In genomic region chr1:164774819-164775654, GRCh38 we compare ENCODE assay signal across 1 cellular context.
A peak's percentile ranks its signal among the peaks of the same experiment; 100 is the strongest.
TF ChIP-seq lines count a peak whose summit lies in the region.

No MANE protein-coding gene starts in this region.

TF ChIP-seq in K562, 482 proteins besides CTCF, POLR2A, EP300 and RAD21 (continued from another document and continues in another):
- no peak for TF ChIP-seq ZNF407 (IDR thresholded peaks at IDR 0.05; ENCODE audit: low read depth)
- TF ChIP-seq MXI1 (IDR thresholded peaks at IDR 0.05; ENCODE audit: low read depth, low read length): no peak
- no peak for TF ChIP-seq RBM15 (IDR thresholded peaks at IDR 0.05; ENCODE audit: insufficient read depth, low read length)
- TF ChIP-seq KDM2B (CRISPR knock-in tag; IDR thresholded peaks at IDR 0.05): no peak
- TF ChIP-seq COPS2 (conservative IDR thresholded peaks at IDR 0.05): no peak
- TF ChIP-seq PHF8 (IDR thresholded peaks at IDR 0.05; ENCODE audit: borderline replicate concordance, low read length): no peak
- TF ChIP-seq SRSF7 (optimal IDR thresholded peaks at IDR 0.05; ENCODE audit: low read depth, low read length): no peak
- TF ChIP-seq NFYB (IDR thresholded peaks at IDR 0.05; ENCODE audit: extremely low read depth, insufficient read length): no peak
- peak; percentile 89 for TF ChIP-seq GATA2 (CRISPR knock-in tag; IDR thresholded peaks at IDR 0.05)
- TF ChIP-seq, protein P1, sequence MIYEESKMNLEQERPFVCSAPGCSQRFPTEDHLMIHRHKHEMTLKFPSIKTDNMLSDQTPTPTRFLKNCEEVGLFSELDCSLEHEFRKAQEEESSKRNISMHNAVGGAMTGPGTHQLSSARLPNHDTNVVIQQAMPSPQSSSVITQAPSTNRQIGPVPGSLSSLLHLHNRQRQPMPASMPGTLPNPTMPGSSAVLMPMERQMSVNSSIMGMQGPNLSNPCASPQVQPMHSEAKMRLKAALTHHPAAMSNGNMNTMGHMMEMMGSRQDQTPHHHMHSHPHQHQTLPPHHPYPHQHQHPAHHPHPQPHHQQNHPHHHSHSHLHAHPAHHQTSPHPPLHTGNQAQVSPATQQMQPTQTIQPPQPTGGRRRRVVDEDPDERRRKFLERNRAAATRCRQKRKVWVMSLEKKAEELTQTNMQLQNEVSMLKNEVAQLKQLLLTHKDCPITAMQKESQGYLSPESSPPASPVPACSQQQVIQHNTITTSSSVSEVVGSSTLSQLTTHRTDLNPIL (CRISPR knock-in tag; IDR thresholded peaks at IDR 0.05): no peak
- no peak for TF ChIP-seq HMG20B (CRISPR knock-in tag; IDR thresholded peaks at IDR 0.05)
- TF ChIP-seq, protein P2, sequence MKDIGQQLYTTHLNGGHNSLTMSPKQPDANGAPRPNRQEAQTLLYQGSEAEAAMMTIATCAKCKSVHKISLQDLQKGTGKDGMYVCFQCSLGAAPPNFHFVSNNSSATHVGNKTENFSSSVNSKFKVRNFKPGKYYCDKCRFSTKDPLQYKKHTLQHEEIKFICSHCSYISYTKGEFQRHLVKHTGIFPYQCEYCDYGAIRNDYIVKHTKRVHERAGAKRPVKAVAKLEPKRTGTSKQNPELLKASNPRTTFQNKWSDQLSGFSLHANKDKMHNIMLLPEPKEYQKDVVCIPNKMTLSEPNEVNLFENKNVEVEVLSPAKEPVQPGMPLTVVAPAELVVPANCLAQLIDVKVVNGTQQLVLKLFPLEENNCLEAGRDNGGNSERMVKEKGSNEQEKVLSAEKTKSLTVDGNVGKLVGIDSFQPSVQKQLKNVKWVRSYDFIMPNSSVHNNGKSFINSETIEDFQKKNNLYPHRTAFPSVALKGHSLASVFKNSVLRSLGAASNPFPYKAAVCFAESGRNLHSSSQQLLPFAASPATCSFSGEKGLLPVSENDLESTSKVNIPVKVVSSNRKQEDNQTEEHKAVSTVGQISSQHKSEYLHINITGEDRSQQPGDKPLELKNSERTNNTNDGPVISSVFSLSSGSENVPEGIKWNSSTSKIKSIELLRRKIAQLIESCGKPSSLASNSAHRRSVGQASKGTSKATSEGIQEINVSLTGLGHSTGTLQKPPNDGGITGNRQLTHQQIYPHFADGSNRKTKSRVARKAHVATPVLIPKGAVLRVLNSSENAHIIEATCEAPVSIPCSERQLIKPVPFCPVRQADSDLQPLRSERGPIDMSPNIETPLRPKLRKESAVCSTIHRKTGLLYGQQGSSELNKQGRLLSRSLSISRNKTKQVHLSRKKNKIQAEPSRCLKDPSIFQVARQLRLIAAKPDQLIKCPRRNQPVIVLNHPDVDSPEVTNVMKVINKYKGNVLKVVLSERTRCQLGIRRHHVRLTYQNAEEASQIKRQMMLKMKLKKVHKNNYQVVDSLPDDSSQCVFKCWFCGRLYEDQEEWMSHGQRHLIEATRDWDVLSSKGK (CRISPR knock-in tag; IDR thresholded peaks at IDR 0.05): no peak
- no peak for TF ChIP-seq ZNF785 (CRISPR knock-in tag; IDR thresholded peaks at IDR 0.05)
- TF ChIP-seq PHF20 (IDR thresholded peaks at IDR 0.05; ENCODE audit: partially characterized antibody): no peak
- no peak for TF ChIP-seq TBP (optimal IDR thresholded peaks at IDR 0.05; ENCODE audit: low read depth, low read length)
- peak; percentile 83 for TF ChIP-seq MTA2 (IDR thresholded peaks at IDR 0.05; ENCODE audit: low read depth)
- no peak for TF ChIP-seq SAP30 (IDR thresholded peaks at IDR 0.05; ENCODE audit: borderline replicate concordance, insufficient read depth, low read depth, low read length, poor library complexity, severe bottlenecking)
- TF ChIP-seq SPI1 (IDR thresholded peaks at IDR 0.05; ENCODE audit: borderline replicate concordance, low read depth, low read length): peak; percentile 48; the same call in 1 of the 2 replicates
- no peak for TF ChIP-seq C11orf30 (IDR thresholded peaks at IDR 0.05; ENCODE audit: low read depth)
- no peak for TF ChIP-seq KAT7 (CRISPR knock-in tag; IDR thresholded peaks at IDR 0.05; ENCODE audit: borderline replicate concordance)
- TF ChIP-seq PCBP2 (IDR thresholded peaks at IDR 0.05; ENCODE audit: low read depth, low read length, poor library complexity, severe bottlenecking): no peak
- TF ChIP-seq, protein P3, sequence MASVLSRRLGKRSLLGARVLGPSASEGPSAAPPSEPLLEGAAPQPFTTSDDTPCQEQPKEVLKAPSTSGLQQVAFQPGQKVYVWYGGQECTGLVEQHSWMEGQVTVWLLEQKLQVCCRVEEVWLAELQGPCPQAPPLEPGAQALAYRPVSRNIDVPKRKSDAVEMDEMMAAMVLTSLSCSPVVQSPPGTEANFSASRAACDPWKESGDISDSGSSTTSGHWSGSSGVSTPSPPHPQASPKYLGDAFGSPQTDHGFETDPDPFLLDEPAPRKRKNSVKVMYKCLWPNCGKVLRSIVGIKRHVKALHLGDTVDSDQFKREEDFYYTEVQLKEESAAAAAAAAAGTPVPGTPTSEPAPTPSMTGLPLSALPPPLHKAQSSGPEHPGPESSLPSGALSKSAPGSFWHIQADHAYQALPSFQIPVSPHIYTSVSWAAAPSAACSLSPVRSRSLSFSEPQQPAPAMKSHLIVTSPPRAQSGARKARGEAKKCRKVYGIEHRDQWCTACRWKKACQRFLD (CRISPR knock-in tag; IDR thresholded peaks at IDR 0.05): no peak
- TF ChIP-seq MAFG (tag; conservative IDR thresholded peaks at IDR 0.05): no peak
- TF ChIP-seq, protein P4, sequence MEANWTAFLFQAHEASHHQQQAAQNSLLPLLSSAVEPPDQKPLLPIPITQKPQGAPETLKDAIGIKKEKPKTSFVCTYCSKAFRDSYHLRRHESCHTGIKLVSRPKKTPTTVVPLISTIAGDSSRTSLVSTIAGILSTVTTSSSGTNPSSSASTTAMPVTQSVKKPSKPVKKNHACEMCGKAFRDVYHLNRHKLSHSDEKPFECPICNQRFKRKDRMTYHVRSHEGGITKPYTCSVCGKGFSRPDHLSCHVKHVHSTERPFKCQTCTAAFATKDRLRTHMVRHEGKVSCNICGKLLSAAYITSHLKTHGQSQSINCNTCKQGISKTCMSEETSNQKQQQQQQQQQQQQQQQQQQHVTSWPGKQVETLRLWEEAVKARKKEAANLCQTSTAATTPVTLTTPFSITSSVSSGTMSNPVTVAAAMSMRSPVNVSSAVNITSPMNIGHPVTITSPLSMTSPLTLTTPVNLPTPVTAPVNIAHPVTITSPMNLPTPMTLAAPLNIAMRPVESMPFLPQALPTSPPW (CRISPR knock-in tag; IDR thresholded peaks at IDR 0.05): no peak
- TF ChIP-seq RCOR1 (IDR thresholded peaks at IDR 0.05; ENCODE audit: borderline replicate concordance in 1 of 2, low read depth in 2 of 2, low read length in 2 of 2): peak in 1 of 2 experiments; percentile 62; a peak in 3 of 4 replicates
- no peak for TF ChIP-seq LCOR (CRISPR knock-in tag; IDR thresholded peaks at IDR 0.05)
- peak; percentile 94 for TF ChIP-seq ARID1B (IDR thresholded peaks at IDR 0.05)
- TF ChIP-seq XRCC3 (IDR thresholded peaks at IDR 0.05): no peak
- TF ChIP-seq ZNF384 (IDR thresholded peaks at IDR 0.05; ENCODE audit: low read depth, low read length): no peak
- TF ChIP-seq MAZ (CRISPR knock-in tag; conservative IDR thresholded peaks at IDR 0.05 in 1 of 2, IDR thresholded peaks at IDR 0.05 in 1 of 2): peak in 1 of 2 experiments; percentile 58; a peak in 2 of 4 replicates
- no peak for TF ChIP-seq NR1H2 (CRISPR knock-in tag; IDR thresholded peaks at IDR 0.05)
- TF ChIP-seq CBFA2T2 (conservative IDR thresholded peaks at IDR 0.05): peak; percentile 82
- TF ChIP-seq CEBPG (CRISPR knock-in tag; IDR thresholded peaks at IDR 0.05): no peak
- TF ChIP-seq CEBPG (tag; conservative IDR thresholded peaks at IDR 0.05 in 1 of 2, IDR thresholded peaks at IDR 0.05 in 1 of 2): no peak
- 0 out of 4 replicates have a peak, but pooled peaks of 1 of the 2 experiments have one; percentile 44 for TF ChIP-seq TRIM24 (IDR thresholded peaks at IDR 0.05)
- TF ChIP-seq CTBP1 (IDR thresholded peaks at IDR 0.05; ENCODE audit: borderline replicate concordance): peak; percentile 61; the same call in 1 of the 2 replicates
- no peak for TF ChIP-seq ZNF197 (CRISPR knock-in tag; IDR thresholded peaks at IDR 0.05; ENCODE audit: low read depth)
- no peak for TF ChIP-seq ZNF174 (CRISPR knock-in tag; IDR thresholded peaks at IDR 0.05)
- no peak for TF ChIP-seq TRIM28 (IDR thresholded peaks at IDR 0.05)
- peak; percentile 56; the same call in 1 of the 2 replicates for TF ChIP-seq JUND (IDR thresholded peaks at IDR 0.05; ENCODE audit: borderline replicate concordance, low read depth, low read length)
- peak; percentile 34; the same call in 1 of the 3 replicates for TF ChIP-seq JUND (tag; IDR thresholded peaks at IDR 0.05; ENCODE audit: borderline replicate concordance, low read depth, low read length)
- no peak for TF ChIP-seq SAFB (IDR thresholded peaks at IDR 0.05; ENCODE audit: borderline replicate concordance, low read depth, low read length)
- peak; percentile 85 for TF ChIP-seq DPF2 (IDR thresholded peaks at IDR 0.05)
- TF ChIP-seq ZNF780A (CRISPR knock-in tag; IDR thresholded peaks at IDR 0.05): no peak
- TF ChIP-seq, protein P5, sequence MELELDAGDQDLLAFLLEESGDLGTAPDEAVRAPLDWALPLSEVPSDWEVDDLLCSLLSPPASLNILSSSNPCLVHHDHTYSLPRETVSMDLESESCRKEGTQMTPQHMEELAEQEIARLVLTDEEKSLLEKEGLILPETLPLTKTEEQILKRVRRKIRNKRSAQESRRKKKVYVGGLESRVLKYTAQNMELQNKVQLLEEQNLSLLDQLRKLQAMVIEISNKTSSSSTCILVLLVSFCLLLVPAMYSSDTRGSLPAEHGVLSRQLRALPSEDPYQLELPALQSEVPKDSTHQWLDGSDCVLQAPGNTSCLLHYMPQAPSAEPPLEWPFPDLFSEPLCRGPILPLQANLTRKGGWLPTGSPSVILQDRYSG (tag; conservative IDR thresholded peaks at IDR 0.05; ENCODE audit: low read depth): no peak
- peak; percentile 29 for TF ChIP-seq RBBP5 (IDR thresholded peaks at IDR 0.05; ENCODE audit: borderline replicate concordance, insufficient read depth, low read length, poor library complexity, severe bottlenecking)
- TF ChIP-seq, protein P6, sequence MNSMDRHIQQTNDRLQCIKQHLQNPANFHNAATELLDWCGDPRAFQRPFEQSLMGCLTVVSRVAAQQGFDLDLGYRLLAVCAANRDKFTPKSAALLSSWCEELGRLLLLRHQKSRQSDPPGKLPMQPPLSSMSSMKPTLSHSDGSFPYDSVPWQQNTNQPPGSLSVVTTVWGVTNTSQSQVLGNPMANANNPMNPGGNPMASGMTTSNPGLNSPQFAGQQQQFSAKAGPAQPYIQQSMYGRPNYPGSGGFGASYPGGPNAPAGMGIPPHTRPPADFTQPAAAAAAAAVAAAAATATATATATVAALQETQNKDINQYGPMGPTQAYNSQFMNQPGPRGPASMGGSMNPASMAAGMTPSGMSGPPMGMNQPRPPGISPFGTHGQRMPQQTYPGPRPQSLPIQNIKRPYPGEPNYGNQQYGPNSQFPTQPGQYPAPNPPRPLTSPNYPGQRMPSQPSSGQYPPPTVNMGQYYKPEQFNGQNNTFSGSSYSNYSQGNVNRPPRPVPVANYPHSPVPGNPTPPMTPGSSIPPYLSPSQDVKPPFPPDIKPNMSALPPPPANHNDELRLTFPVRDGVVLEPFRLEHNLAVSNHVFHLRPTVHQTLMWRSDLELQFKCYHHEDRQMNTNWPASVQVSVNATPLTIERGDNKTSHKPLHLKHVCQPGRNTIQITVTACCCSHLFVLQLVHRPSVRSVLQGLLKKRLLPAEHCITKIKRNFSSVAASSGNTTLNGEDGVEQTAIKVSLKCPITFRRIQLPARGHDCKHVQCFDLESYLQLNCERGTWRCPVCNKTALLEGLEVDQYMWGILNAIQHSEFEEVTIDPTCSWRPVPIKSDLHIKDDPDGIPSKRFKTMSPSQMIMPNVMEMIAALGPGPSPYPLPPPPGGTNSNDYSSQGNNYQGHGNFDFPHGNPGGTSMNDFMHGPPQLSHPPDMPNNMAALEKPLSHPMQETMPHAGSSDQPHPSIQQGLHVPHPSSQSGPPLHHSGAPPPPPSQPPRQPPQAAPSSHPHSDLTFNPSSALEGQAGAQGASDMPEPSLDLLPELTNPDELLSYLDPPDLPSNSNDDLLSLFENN (IDR thresholded peaks at IDR 0.05; ENCODE audit: low read depth in 2 of 2, low read length in 2 of 2): 0 out of 4 replicates have a peak, but pooled peaks of 1 of the 2 experiments have one; percentile 27
